Comparison of ENCODE assay signal across 12 cellular contexts in genomic region chr1:69055223-69055622, GRCh38.
DNase-seq lines count a peak whose midpoint lies in the region; ATAC-seq, FAIRE-seq and TF ChIP-seq lines count a peak whose summit lies in the region.
"Had no signal": no experiment of that assay in that cellular context is flagged by ENCODE, and none has a peak within 500 bp of the region (broad histone marks: within the 10 kb centered on the region; RNA-seq: fewer than 3 reads in every experiment).

No MANE protein-coding gene starts in this region.

- TF ChIP-seq CTCF in bronchial epithelial cell (IDR thresholded peaks at IDR 0.05; ENCODE audit: insufficient read depth, low read length, severe bottlenecking): no peak

- H3K4me1 Mint-ChIP-seq in activated naive CD4-positive, alpha-beta T cell treated with anti-CD3 and anti-CD28 coated beads, Interleukin-2, amount 10 ng/mL, durations not matched to agents 7 days and 5 days: no peaks in the 10 kb centered on the region

- H3K4me3 ChIP-seq in bronchial epithelial cell (ENCODE audit: low read depth, low read length): no peak overlapping the region

- no peak for ATAC-seq in HG02973 (IDR thresholded peaks at IDR 0.05; ENCODE audit: unreplicated experiment)
- ATAC-seq: activated CD8-positive, alpha-beta T cell treated with anti-CD3 and anti-CD28 coated beads for 36 hours had no signal

- DNase-seq in activated naive CD4-positive, alpha-beta T cell treated with anti-CD3 and anti-CD28 coated beads, Interleukin-2, amount 10 ng/mL, durations not matched to agents 7 days and 5 days: no peak
- DNase-seq in activated naive CD4-positive, alpha-beta T cell (lab: John Stamatoyannopoulos, UW): no peak
- DNase-seq in NCI-H1105 treated with DMSO at 0.1 percent for 48 hours (lab: John Stamatoyannopoulos, UW) (peak; percentile 40), bronchial epithelial cell (ENCODE audit: low read depth) (peak; percentile 93), cardiac septum (ENCODE audit: low spot score) (no peak), cerebellum (ENCODE audit: low spot score) (no peak)
- DNase-seq in stimulated activated CD4-positive, alpha-beta T cell treated with anti-CD3 and anti-CD28 coated beads, Interleukin-1b, Interleukin-23, amount 100 ng/mL, for 48 hours: no peak
- DNase-seq: activated CD8-positive, alpha-beta T cell treated with anti-CD3 and anti-CD28 coated beads for 36 hours; NCI-H226 had no signal

- no peaks in the 10 kb centered on the region for H3K27me3 Mint-ChIP-seq in activated naive CD4-positive, alpha-beta T cell treated with anti-CD3 and anti-CD28 coated beads, Interleukin-2, amount 10 ng/mL, durations not matched to agents 7 days and 5 days
- H3K27me3 Mint-ChIP-seq: activated CD8-positive, alpha-beta T cell treated with anti-CD3 and anti-CD28 coated beads for 36 hours had no signal

- intact Hi-C loops in cardiac septum (cut with DNase I): no loop called here

- no peak overlapping the region for H3K4me3 Mint-ChIP-seq in activated naive CD4-positive, alpha-beta T cell treated with anti-CD3 and anti-CD28 coated beads, Interleukin-2, amount 10 ng/mL, durations not matched to agents 7 days and 5 days
- H3K4me3 Mint-ChIP-seq: activated CD8-positive, alpha-beta T cell treated with anti-CD3 and anti-CD28 coated beads for 36 hours had no signal

- peak; percentile 28 for FAIRE-seq in bronchial epithelial cell (lab: Jason Lieb, UNC)
- FAIRE-seq: G401.6, GM19239 had no signal

- H3K36me3 Mint-ChIP-seq in activated naive CD4-positive, alpha-beta T cell treated with anti-CD3 and anti-CD28 coated beads, Interleukin-2, amount 10 ng/mL, durations not matched to agents 7 days and 5 days: no peaks in the 10 kb centered on the region

- no peaks in the 10 kb centered on the region for H3K36me3 ChIP-seq in bronchial epithelial cell (ENCODE audit: control insufficient read depth, insufficient read depth, low read length)

- no peaks in the 10 kb centered on the region for H3K9me3 Mint-ChIP-seq in activated naive CD4-positive, alpha-beta T cell treated with anti-CD3 and anti-CD28 coated beads, Interleukin-2, amount 10 ng/mL, durations not matched to agents 7 days and 5 days
- H3K9me3 Mint-ChIP-seq: activated CD8-positive, alpha-beta T cell treated with anti-CD3 and anti-CD28 coated beads for 36 hours had no signal

- H3K27me3 ChIP-seq in bronchial epithelial cell (ENCODE audit: control insufficient read depth, insufficient read depth, low read length): no peaks in the 10 kb centered on the region

- peak overlapping the region; percentile 2 for H3K27ac Mint-ChIP-seq in activated naive CD4-positive, alpha-beta T cell treated with anti-CD3 and anti-CD28 coated beads, Interleukin-2, amount 10 ng/mL, durations not matched to agents 7 days and 5 days
- H3K27ac Mint-ChIP-seq: activated CD8-positive, alpha-beta T cell treated with anti-CD3 and anti-CD28 coated beads for 36 hours had no signal

- CTCF ChIA-PET in activated naive CD4-positive, alpha-beta T cell treated with anti-CD3 and anti-CD28 coated beads, Interleukin-2, amount 10 ng/mL, durations not matched to agents 7 days and 5 days (lab: Charles Lee): no interaction called here

Comparison
In these comparisons a context has a peak if more than half of its experiments do, and no peak if none do; other contexts are left out.
1. DNase-seq: peak in NCI-H1105 treated with DMSO at 0.1 percent for 48 hours (single experiment) and bronchial epithelial cell (single experiment); none in activated naive CD4-positive, alpha-beta T cell treated with anti-CD3 and anti-CD28 coated beads, Interleukin-2, amount 10 ng/mL, durations not matched to agents 7 days and 5 days (single experiment), activated naive CD4-positive, alpha-beta T cell (0 of 4), cardiac septum (single experiment), cerebellum (single experiment) and stimulated activated CD4-positive, alpha-beta T cell treated with anti-CD3 and anti-CD28 coated beads, Interleukin-1b, Interleukin-23, amount 100 ng/mL, for 48 hours (single experiment).